Comparison of ENCODE assay signal across 23 cellular contexts in the genomic region with DNA sequence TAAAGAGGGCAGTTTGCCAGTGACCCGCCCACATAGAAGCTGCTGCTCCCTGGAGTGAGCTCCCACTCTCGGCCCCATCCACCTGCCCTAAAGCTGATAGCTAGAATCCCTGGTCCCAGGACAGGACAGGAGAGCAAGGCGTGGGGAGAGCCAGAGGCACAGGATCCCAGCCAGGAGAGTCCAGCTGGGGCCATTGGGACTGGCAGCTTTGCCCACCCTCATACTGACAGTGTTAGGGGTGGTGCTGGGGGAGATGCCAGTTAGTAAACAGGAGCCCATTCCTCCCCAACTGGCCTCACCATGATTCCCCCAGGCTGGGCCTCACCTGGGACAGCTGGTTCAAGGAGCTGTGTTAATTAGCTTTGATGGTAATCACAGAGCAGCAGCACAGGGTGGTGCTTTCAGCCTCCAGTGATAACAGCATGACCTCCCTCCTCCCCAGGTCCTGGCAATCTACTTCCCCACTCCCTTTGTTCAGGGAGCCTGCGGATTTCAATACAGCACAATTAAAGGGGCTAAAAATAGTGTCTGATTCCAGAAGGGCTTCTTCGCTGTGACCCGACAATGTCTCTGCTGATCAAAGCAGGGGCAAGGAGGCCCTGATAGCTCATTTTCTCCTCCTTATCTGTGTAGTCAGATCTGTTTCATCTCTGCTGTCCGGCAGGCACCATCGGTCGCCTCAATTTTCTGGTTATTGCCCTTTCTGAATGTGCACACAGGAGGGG.
A peak's percentile ranks its signal among the peaks of the same experiment; 100 is the strongest.
DNase-seq lines count a peak whose midpoint lies in the region; ATAC-seq and TF ChIP-seq lines count a peak whose summit lies in the region.
"Had no signal": no experiment of that assay in that cellular context is flagged by ENCODE, and none has a peak within 500 bp of the region (broad histone marks: within the 10 kb centered on the region; RNA-seq: fewer than 3 reads in every experiment).

No MANE protein-coding gene starts in this region.

- H3K27ac ChIP-seq in SK-N-SH (ENCODE audit: low read depth in 2 of 2, low read length in 1 of 2) (no peak overlapping the region), transverse colon (no peak overlapping the region)
- H3K27ac ChIP-seq: BLaER1, foreskin keratinocyte, left ventricle myocardium inferior, prostate gland, upper lobe of left lung had no signal

- in situ Hi-C loops in transverse colon (cut with MboI; ENCODE audit: low pct_ligation_motif_present in 1 of 4, low pct_unique_long_range_greater_than_20kb in 1 of 4, low sequenced_read_pairs in 3 of 4) = loop anchor here in 2 of 4 donors (10.0 kb wide), 1 partner anchor 254 kb away; no protein-coding TSS in a partner anchor

- no peaks in the 10 kb centered on the region for H3K36me3 Mint-ChIP-seq in natural killer cell
- H3K36me3 Mint-ChIP-seq: activated naive CD8-positive, alpha-beta T cell treated with anti-CD3 and anti-CD28 coated beads, Interleukin-2, amount 10 ng/mL, durations not matched to agents 7 days and 5 days had no signal

- no peaks in the 10 kb centered on the region for H3K79me2 ChIP-seq in SK-N-SH (ENCODE audit: insufficient read depth)

- ATAC-seq in SK-N-SH treated with all-trans-retinoic acid at 6 μM for 48 hours (no peak), natural killer cell (no peak), GM18867 (IDR thresholded peaks at IDR 0.05; ENCODE audit: unreplicated experiment) (no peak), GM21447 (IDR thresholded peaks at IDR 0.05; ENCODE audit: unreplicated experiment) (no peak)
- ATAC-seq: foreskin keratinocyte had no signal

- H3K9me3 ChIP-seq in SK-N-SH (no peaks in the 10 kb centered on the region), transverse colon (no peaks in the 10 kb centered on the region)
- H3K9me3 ChIP-seq: BLaER1, left ventricle myocardium inferior, prostate gland, upper lobe of left lung had no signal

- H3K27me3 Mint-ChIP-seq in natural killer cell (ENCODE audit: low read depth in 2 of 2) = peaks cover 6 to 20% of the 10 kb centered on the region in 2 donors

- H3K4me3 ChIP-seq in SK-N-SH (ENCODE audit: low read depth in 2 of 2, low read length in 1 of 2) (no peak overlapping the region), transverse colon (no peak overlapping the region)
- H3K4me3 ChIP-seq: BLaER1, left ventricle myocardium inferior, prostate gland, upper lobe of left lung had no signal

- intact Hi-C loops in natural killer cell (cut with micrococcal nuclease) (loop anchor here (10.0 kb wide), 1 partner anchor 384 kb away; no protein-coding TSS in a partner anchor), transverse colon (cut with DNase I; ENCODE audit: low total_unique reads) (loop anchor here (5.0 kb wide), 1 partner anchor 251 kb away; no protein-coding TSS in a partner anchor)

- POLR2A ChIA-PET in SK-N-SH (lab: Yijun Ruan, JAX) = no interaction called here

- TF ChIP-seq EP300 in SK-N-SH (IDR thresholded peaks at IDR 0.05; ENCODE audit: borderline replicate concordance in 1 of 2, low read depth in 1 of 2, low read length in 1 of 2) = no peak
- TF ChIP-seq EP300 in transverse colon (IDR thresholded peaks at IDR 0.05; ENCODE audit: low read depth) = no peak

- H4K20me1 ChIP-seq in SK-N-SH (ENCODE audit: insufficient read depth) = no peaks in the 10 kb centered on the region
- H4K20me1 ChIP-seq: BLaER1 had no signal

- TF ChIP-seq RAD21 in SK-N-SH (IDR thresholded peaks at IDR 0.05; ENCODE audit: low read length) = no peak

- no peaks in the 10 kb centered on the region for H3F3A ChIP-seq in SK-N-SH (replicated peaks; ENCODE audit: insufficient read depth)

- peak overlapping the region; percentile 49 for H3K4me3 Mint-ChIP-seq in natural killer cell

- no peak overlapping the region for H3K9ac ChIP-seq in SK-N-SH
- H3K9ac ChIP-seq: BLaER1 had no signal

- H3K9me3 Mint-ChIP-seq in natural killer cell = no peaks in the 10 kb centered on the region
- H3K9me3 Mint-ChIP-seq: activated naive CD8-positive, alpha-beta T cell treated with anti-CD3 and anti-CD28 coated beads, Interleukin-2, amount 10 ng/mL, durations not matched to agents 7 days and 5 days; activated T-helper 2 cell treated with anti-CD3 and anti-CD28 coated beads, Interferon-gamma antibody, Interleukin-2, Interleukin-4, amounts not matched to agents 10 μg/mL and 5 μg/mL and 100 μg/mL, durations not matched to agents 14 hours and 24 hours and 36 hours had no signal

- H3K36me3 ChIP-seq in SK-N-SH (replicated peaks in 1 of 2; ENCODE audit: control insufficient read depth in 1 of 2, insufficient read depth in 2 of 2, low read length in 1 of 2) = no peaks in the 10 kb centered on the region
- no peaks in the 10 kb centered on the region for H3K36me3 ChIP-seq in transverse colon
- H3K36me3 ChIP-seq: BLaER1, left ventricle myocardium inferior, prostate gland, upper lobe of left lung had no signal

- no peaks in the 10 kb centered on the region for H3K27me3 ChIP-seq in SK-N-SH (ENCODE audit: insufficient read depth)
- peaks cover 5% of the 10 kb centered on the region for H3K27me3 ChIP-seq in transverse colon
- H3K27me3 ChIP-seq: BLaER1, upper lobe of left lung had no signal

- DNase-seq in SK-N-SH = no peak
- peak; percentile 66 for DNase-seq in SK-N-DZ (ENCODE audit: low spot score)
- DNase-seq in natural killer cell = no peak
- peak; percentile 11 for DNase-seq in transverse colon
- no peak for DNase-seq in iPS-NIHi11 (ENCODE audit: low spot score)
- DNase-seq: activated CD4-positive, alpha-beta T cell treated with anti-CD3 and anti-CD28 coated beads, Interleukin-2, amount 50 U/mL, for 4 hours; activated naive CD8-positive, alpha-beta T cell treated with anti-CD3 and anti-CD28 coated beads, Interleukin-2, amount 10 ng/mL, durations not matched to agents 7 days and 5 days; Calu3; foreskin keratinocyte; HCEC 1CT; left ventricle myocardium inferior; midbrain; NCI-H1436; NCI-H69; stimulated activated CD8-positive, alpha-beta memory T cell treated with anti-CD3 and anti-CD28 coated beads, Interleukin-4, amount 100 ng/mL, for 48 hours; T-helper 9 cell had no signal

- no peak for TF ChIP-seq POLR2A in transverse colon (IDR thresholded peaks at IDR 0.05)

- 43% methylated on average over 9 of the region's 9 CpGs for WGBS in SK-N-SH (ENCODE audit: low lambda C conversion rate)
- 70 to 77% methylated on average over 5 to 8 of the region's 9 CpGs for WGBS in transverse colon (ENCODE audit: low coverage in 1 of 2), 2 donors

- TF ChIP-seq CTCF in SK-N-SH (IDR thresholded peaks at IDR 0.05) = no peak
- TF ChIP-seq CTCF in natural killer cell (IDR thresholded peaks at IDR 0.05) = no peak
- TF ChIP-seq CTCF in transverse colon (IDR thresholded peaks at IDR 0.05) = no peak

- CTCF ChIA-PET in SK-N-SH (lab: Yijun Ruan, JAX) = interaction anchor here (0.7 to 4.7 kb wide), 6 partner anchors 15 to 276 kb away, joined by 4 to 59 read pairs (median 8); no protein-coding TSS in a partner anchor

- no peak overlapping the region for H3K4me2 ChIP-seq in SK-N-SH
- H3K4me2 ChIP-seq: BLaER1 had no signal

- H3K27ac Mint-ChIP-seq in natural killer cell = no peak overlapping the region
- H3K27ac Mint-ChIP-seq: activated naive CD8-positive, alpha-beta T cell treated with anti-CD3 and anti-CD28 coated beads, Interleukin-2, amount 10 ng/mL, durations not matched to agents 7 days and 5 days; activated T-helper 2 cell treated with anti-CD3 and anti-CD28 coated beads, Interferon-gamma antibody, Interleukin-2, Interleukin-4, amounts not matched to agents 10 μg/mL and 5 μg/mL and 100 μg/mL, durations not matched to agents 14 hours and 24 hours and 36 hours had no signal

- no peak overlapping the region for H2AFZ ChIP-seq in SK-N-SH (ENCODE audit: low read depth)

- no peaks in the 10 kb centered on the region for H3K9me2 ChIP-seq in SK-N-SH

- peaks cover 11 to 13% of the 10 kb centered on the region in 2 donors for H3K4me1 Mint-ChIP-seq in natural killer cell

- H3K4me1 ChIP-seq in SK-N-SH (ENCODE audit: control insufficient read depth in 1 of 2, insufficient read depth in 2 of 2, low read depth in 1 of 2, low read length in 1 of 2) (peaks cover 0 to 22% of the 10 kb centered on the region in 2 experiments; a peak in 1 of 4 replicates), transverse colon (peaks cover 0 to 11% (median 8%) of the 10 kb centered on the region in 4 donors)
- H3K4me1 ChIP-seq: BLaER1, foreskin keratinocyte, prostate gland had no signal

TF ChIP-seq in SK-N-SH, 30 proteins besides CTCF, POLR2A, EP300 and RAD21:
- TF ChIP-seq GATA2 (CRISPR knock-in tag; IDR thresholded peaks at IDR 0.05) (0 out of 2 replicates have a peak, but pooled peaks have one; percentile 22), RFX5 (IDR thresholded peaks at IDR 0.05; ENCODE audit: low read length) (no peak)

TF ChIP-seq in SK-N-SH treated with all-trans-retinoic acid at 6 μM for 48 hours, 23 proteins besides CTCF, POLR2A, EP300 and RAD21 (continues in another document):
- TF ChIP-seq, protein P1, sequence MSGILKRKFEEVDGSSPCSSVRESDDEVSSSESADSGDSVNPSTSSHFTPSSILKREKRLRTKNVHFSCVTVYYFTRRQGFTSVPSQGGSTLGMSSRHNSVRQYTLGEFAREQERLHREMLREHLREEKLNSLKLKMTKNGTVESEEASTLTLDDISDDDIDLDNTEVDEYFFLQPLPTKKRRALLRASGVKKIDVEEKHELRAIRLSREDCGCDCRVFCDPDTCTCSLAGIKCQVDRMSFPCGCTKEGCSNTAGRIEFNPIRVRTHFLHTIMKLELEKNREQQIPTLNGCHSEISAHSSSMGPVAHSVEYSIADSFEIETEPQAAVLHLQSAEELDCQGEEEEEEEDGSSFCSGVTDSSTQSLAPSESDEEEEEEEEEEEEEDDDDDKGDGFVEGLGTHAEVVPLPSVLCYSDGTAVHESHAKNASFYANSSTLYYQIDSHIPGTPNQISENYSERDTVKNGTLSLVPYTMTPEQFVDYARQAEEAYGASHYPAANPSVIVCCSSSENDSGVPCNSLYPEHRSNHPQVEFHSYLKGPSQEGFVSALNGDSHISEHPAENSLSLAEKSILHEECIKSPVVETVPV (CRISPR knock-in tag; IDR thresholded peaks at IDR 0.05) = no peak
- TF ChIP-seq CSDC2 (CRISPR knock-in tag; IDR thresholded peaks at IDR 0.05) (no peak), BACH2 (CRISPR knock-in tag; IDR thresholded peaks at IDR 0.05; ENCODE audit: borderline replicate concordance) (no peak), PPARA (CRISPR knock-in tag; IDR thresholded peaks at IDR 0.05; ENCODE audit: borderline replicate concordance) (no peak), ZC3H10 (CRISPR knock-in tag; IDR thresholded peaks at IDR 0.05) (no peak)
- TF ChIP-seq, protein P2, sequence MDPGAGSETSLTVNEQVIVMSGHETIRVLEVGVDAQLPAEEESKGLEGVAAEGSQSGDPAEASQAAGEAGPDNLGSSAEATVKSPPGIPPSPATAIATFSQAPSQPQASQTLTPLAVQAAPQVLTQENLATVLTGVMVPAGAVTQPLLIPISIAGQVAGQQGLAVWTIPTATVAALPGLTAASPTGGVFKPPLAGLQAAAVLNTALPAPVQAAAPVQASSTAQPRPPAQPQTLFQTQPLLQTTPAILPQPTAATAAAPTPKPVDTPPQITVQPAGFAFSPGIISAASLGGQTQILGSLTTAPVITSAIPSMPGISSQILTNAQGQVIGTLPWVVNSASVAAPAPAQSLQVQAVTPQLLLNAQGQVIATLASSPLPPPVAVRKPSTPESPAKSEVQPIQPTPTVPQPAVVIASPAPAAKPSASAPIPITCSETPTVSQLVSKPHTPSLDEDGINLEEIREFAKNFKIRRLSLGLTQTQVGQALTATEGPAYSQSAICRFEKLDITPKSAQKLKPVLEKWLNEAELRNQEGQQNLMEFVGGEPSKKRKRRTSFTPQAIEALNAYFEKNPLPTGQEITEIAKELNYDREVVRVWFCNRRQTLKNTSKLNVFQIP (CRISPR knock-in tag; IDR thresholded peaks at IDR 0.05; ENCODE audit: borderline replicate concordance, low read depth) = no peak

Comparison
In these comparisons a context has a peak if more than half of its experiments do, and no peak if none do; other contexts are left out.
1. DNase-seq: peak in SK-N-DZ (single experiment) and transverse colon (single experiment); none in SK-N-SH (single experiment), natural killer cell (single experiment) and iPS-NIHi11 (single experiment).